9 cellular contexts compared by ENCODE assay signal in the genomic region with DNA sequence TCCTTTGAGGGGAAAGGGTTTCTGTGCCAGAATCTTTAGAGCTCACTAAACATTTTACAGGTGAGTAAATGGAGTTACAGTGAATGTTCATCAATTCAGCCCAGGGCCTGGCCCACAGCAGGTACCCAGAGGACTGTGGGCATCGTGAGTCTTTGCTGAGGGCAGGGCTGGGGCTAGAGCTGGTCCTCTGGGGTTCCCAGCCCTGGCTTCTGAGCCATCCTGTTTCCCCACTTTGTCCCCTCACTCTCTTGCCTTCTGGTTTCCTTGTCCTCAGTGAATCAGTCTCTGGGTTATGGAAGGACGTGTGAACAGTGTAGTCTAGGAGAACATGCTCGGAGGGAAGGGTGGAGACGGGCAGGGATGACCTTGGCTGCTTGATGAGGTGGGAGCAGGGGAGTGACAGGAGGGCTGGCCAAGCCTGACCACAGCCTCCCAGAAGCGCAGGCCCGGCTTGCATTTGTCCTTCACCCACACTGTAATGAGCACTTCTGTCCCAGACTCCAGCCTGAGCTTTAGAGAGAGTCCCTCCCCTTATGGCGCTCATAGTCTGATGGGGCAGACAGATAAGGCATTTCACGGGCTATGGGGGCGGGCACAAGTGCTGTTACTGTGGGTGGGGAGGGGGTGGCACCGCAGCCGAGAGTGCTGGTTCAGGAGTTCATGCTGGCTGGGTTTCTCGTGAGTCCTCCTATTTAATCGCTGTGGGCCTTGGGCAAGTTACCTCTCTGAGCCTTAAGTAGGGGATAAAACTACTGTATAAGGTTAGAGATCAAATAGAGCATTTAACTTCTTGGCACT. TPM values are rescaled to one million over a fixed set of nuclear protein-coding genes. Genes with fewer than 3 reads are reported as not detected.
DNase-seq lines count a peak whose midpoint lies in the region; ATAC-seq and TF ChIP-seq lines count a peak whose summit lies in the region.
"Had no signal": no experiment of that assay in that cellular context is flagged by ENCODE, and none has a peak within 500 bp of the region (broad histone marks: within the 10 kb centered on the region; RNA-seq: fewer than 3 reads in every experiment).

No MANE protein-coding gene starts in this region.

- TF ChIP-seq CTCF in fibroblast of pulmonary artery (IDR thresholded peaks at IDR 0.05; ENCODE audit: low read length, missing control alignments), result no peak

- H3K9ac ChIP-seq in skeletal muscle tissue (ENCODE audit: low read depth in 1 of 3, low read length in 3 of 3), result no peak overlapping the region
- H3K9ac ChIP-seq in Karpas-422 (ENCODE audit: low read length), result no peak overlapping the region

- H3K9me3 ChIP-seq in skeletal muscle tissue (ENCODE audit: control insufficient read depth in 3 of 3, low read length in 3 of 3) (no peaks in the 10 kb centered on the region), Karpas-422 (ENCODE audit: low read length) (no peaks in the 10 kb centered on the region)

- no peaks in the 10 kb centered on the region for H3K9me2 ChIP-seq in Karpas-422 (replicated peaks; ENCODE audit: insufficient read depth, low read length)

- peaks cover 39% of the 10 kb centered on the region; the same call in 1 of the 2 replicates for H4K20me1 ChIP-seq in Karpas-422 (ENCODE audit: insufficient read depth, low read depth, low read length)

- H3K4me1 ChIP-seq in skeletal muscle tissue (ENCODE audit: control insufficient read depth in 3 of 3, insufficient read depth in 3 of 3, low read length in 3 of 3) (peaks cover 42 to 54% (median 45%) of the 10 kb centered on the region in 3 donors), Karpas-422 (ENCODE audit: low read length) (no peaks in the 10 kb centered on the region)

- DNase-seq in ELF-1 (ENCODE audit: low read depth, low spot score), result peak; percentile 52
- DNase-seq in activated CD4-positive, alpha-beta T cell treated with anti-CD3 and anti-CD28 coated beads, Interleukin-2, amount 50 U/mL, for 4 hours, result peak; percentile 79 to 80
- DNase-seq in fibroblast of pulmonary artery (ENCODE audit: low read depth), result peak; percentile 18
- DNase-seq in Karpas-422, result no peak
- no peak for DNase-seq in C1 segment of cervical spinal cord (lab: John Stamatoyannopoulos, UW)
- DNase-seq: naive B cell had no signal

- no peak overlapping the region for H2AFZ ChIP-seq in Karpas-422 (ENCODE audit: low read length)

- H3K27me3 ChIP-seq in skeletal muscle tissue (ENCODE audit: control insufficient read depth in 3 of 3, insufficient read depth in 3 of 3, low read length in 3 of 3) (no peaks in the 10 kb centered on the region), Karpas-422 (ENCODE audit: low read length) (no peaks in the 10 kb centered on the region)

- no peak overlapping the region for H3K4me3 ChIP-seq in fibroblast of pulmonary artery (replicated peaks; ENCODE audit: low read depth, low read length)
- H3K4me3 ChIP-seq in skeletal muscle tissue (ENCODE audit: low read length in 3 of 3), result no peak overlapping the region
- H3K4me3 ChIP-seq in Karpas-422 (ENCODE audit: low read length), result no peak overlapping the region

- H3K27ac ChIP-seq in skeletal muscle tissue (ENCODE audit: low read depth, low read length) (peak overlapping the region; percentile 48), Karpas-422 (ENCODE audit: low read length) (no peak overlapping the region)

- ATAC-seq in HG02623 (IDR thresholded peaks at IDR 0.05; ENCODE audit: unreplicated experiment) (no peak), HG03378 (IDR thresholded peaks at IDR 0.05; ENCODE audit: unreplicated experiment) (no peak)

- no peak overlapping the region for H3K4me2 ChIP-seq in Karpas-422 (ENCODE audit: low read depth, low read length, poor library complexity, severe bottlenecking)

- H3K79me2 ChIP-seq in Karpas-422 (ENCODE audit: low read length), result no peaks in the 10 kb centered on the region

- peaks cover 7 to 13% (median 9%) of the 10 kb centered on the region in 3 donors for H3K36me3 ChIP-seq in skeletal muscle tissue (ENCODE audit: control insufficient read depth in 3 of 3, insufficient read depth in 3 of 3, low read length in 3 of 3)
- H3K36me3 ChIP-seq in Karpas-422 (ENCODE audit: insufficient read depth, low read length), result no peaks in the 10 kb centered on the region

RNA-seq across cellular contexts. Expression of a gene that starts 17.3 kb away (rescaled TPM):
- 40.2 TPM for total RNA-seq in skeletal muscle tissue
- total RNA-seq in Karpas-422 (2014; rRNA removed; shearing (Covaris generic); ENCODE audit: low replicate concordance), result 31.7 and 35.2 TPM in 2 replicates

Comparison
In these comparisons a context has a peak if more than half of its experiments do, and no peak if none do; other contexts are left out.
1. DNase-seq: peak in ELF-1 (single experiment), activated CD4-positive, alpha-beta T cell treated with anti-CD3 and anti-CD28 coated beads, Interleukin-2, amount 50 U/mL, for 4 hours (2 of 2) and fibroblast of pulmonary artery (single experiment); none in Karpas-422 (single experiment) and C1 segment of cervical spinal cord (0 of 14).